In the genomic region with DNA sequence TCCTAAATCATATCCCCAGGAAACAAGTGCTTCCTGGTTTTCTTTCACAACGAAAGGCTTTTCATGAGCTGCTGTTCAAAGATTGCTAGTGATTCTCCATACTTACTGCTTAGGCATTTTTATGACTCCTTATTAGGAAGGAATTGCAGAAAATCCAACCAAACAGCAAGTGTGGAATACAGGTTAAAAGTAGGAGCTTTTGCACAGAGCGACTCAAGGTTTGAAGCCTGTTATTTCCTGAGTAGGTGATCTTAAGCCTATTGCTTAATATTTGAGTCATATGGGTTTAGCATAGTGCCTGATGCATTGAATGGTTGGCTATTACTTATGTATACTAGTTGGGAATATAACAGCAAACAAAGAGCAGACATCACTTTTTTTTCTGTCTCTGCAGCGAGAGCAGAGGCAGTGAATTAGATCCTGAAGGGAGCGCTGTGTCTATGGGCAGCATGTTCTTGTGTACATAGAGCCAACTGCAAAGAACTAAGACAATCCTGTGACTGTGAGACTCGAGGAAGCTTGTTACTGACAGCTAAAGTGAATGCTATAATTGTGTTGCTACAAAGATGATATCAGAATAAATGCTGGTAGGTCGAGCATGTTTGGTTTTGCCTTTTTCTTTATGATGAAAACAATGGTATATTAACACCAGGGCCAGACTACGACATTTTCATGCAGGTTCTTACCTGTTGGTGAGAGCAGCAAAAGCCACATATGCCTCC, we compare ENCODE assay signal across 10 cellular contexts. TPM values are rescaled to one million over a fixed set of nuclear protein-coding genes. Genes with fewer than 3 reads are reported as not detected.
A peak's percentile ranks its signal among the peaks of the same experiment; 100 is the strongest.
DNase-seq lines count a peak whose midpoint lies in the region; ATAC-seq and TF ChIP-seq lines count a peak whose summit lies in the region.
"Had no signal": no experiment of that assay in that cellular context is flagged by ENCODE, and none has a peak within 500 bp of the region (broad histone marks: within the 10 kb centered on the region; RNA-seq: fewer than 3 reads in every experiment).

No MANE protein-coding gene starts in this region.

- H3K4me2 ChIP-seq in neural cell (ENCODE audit: low read length) = no peak overlapping the region

- H3K27me3 ChIP-seq in neural cell (ENCODE audit: insufficient read depth, low read depth, low read length) = no peaks in the 10 kb centered on the region

- no peaks in the 10 kb centered on the region for H3K9me3 ChIP-seq in neural cell (ENCODE audit: low read length)

- DNase-seq in Calu3 (no peak), NCI-H146 treated with DMSO at 0.1 percent for 48 hours (lab: John Stamatoyannopoulos, UW; ENCODE audit: unreplicated experiment) (peak; percentile 49), dermis microvascular lymphatic vessel endothelial cell (ENCODE audit: low read depth in 2 of 2) (peak; percentile 79 to 93), omental fat pad (ENCODE audit: low spot score) (no peak)
- no peak for DNase-seq in activated effector memory CD4-positive, alpha-beta T cell treated with Interleukin-2 at 50 U/mL for 16 hours
- DNase-seq: NCI-H524 treated with DMSO at 0.1 percent for 48 hours had no signal

- H2AFZ ChIP-seq in neural cell (ENCODE audit: low read depth, low read length) = no peak overlapping the region

- H3K9me3 Mint-ChIP-seq in Calu3 (ENCODE audit: low read depth, unreplicated experiment) = no peaks in the 10 kb centered on the region

- no peaks in the 10 kb centered on the region for H3K79me2 ChIP-seq in neural cell (replicated peaks; ENCODE audit: insufficient read depth, low read length)

- H3K4me3 Mint-ChIP-seq in Calu3 (ENCODE audit: low read depth, unreplicated experiment) = peak overlapping the region; percentile 79

- CTCF ChIA-PET in Calu3 (lab: Charles Lee) = interaction anchor here (0.7 to 2.5 kb wide), 9 partner anchors 11 to 109 kb away, joined by 3 to 9 read pairs (median 5); no protein-coding TSS in a partner anchor

- no peaks in the 10 kb centered on the region for H3F3A ChIP-seq in neural cell (ENCODE audit: insufficient read depth, low read length, poor library complexity, severe bottlenecking)

- H3K4me3 ChIP-seq in neural cell (ENCODE audit: low read length) = no peak overlapping the region

- BruUV-seq in Calu3 (replicated peaks; lab: Mats Ljungman, UMichigan) = no TSS peak

- no peak overlapping the region for H3K9ac ChIP-seq in neural cell (ENCODE audit: low read length)

- H3K27me3 Mint-ChIP-seq in Calu3 (ENCODE audit: unreplicated experiment) = peaks cover 8% of the 10 kb centered on the region

- no peak for ATAC-seq in HG03442 (IDR thresholded peaks at IDR 0.05; ENCODE audit: unreplicated experiment)
- ATAC-seq in omental fat pad (ENCODE audit: low FRiP score) = no peak
- no peak for ATAC-seq in GM21390 (IDR thresholded peaks at IDR 0.05; ENCODE audit: unreplicated experiment)
- ATAC-seq: sciatic nerve had no signal

- peaks cover 76% of the 10 kb centered on the region for H3K4me1 Mint-ChIP-seq in Calu3 (ENCODE audit: low read depth, unreplicated experiment)

- H3K27ac Mint-ChIP-seq in Calu3 (ENCODE audit: unreplicated experiment) = peak overlapping the region; percentile 99

- no peaks in the 10 kb centered on the region for H3K36me3 ChIP-seq in neural cell (ENCODE audit: insufficient read depth, low read length)

- no peak overlapping the region for H3K27ac ChIP-seq in neural cell (ENCODE audit: low read length)

- TF ChIP-seq RAD21 in neural cell (conservative IDR thresholded peaks at IDR 0.05) = no peak

- TF ChIP-seq CTCF in Calu3 (IDR thresholded peaks at IDR 0.05; ENCODE audit: unreplicated experiment) = no peak
- TF ChIP-seq CTCF in neural cell (IDR thresholded peaks at IDR 0.05; ENCODE audit: poor library complexity, severe bottlenecking) = peak; percentile 12
- no peak for TF ChIP-seq CTCF in omental fat pad (IDR thresholded peaks at IDR 0.05)

- no peaks in the 10 kb centered on the region for H4K20me1 ChIP-seq in neural cell (ENCODE audit: insufficient read depth)

- H3K9me2 ChIP-seq in neural cell (ENCODE audit: insufficient read depth, low read length) = no peaks in the 10 kb centered on the region

- no peak for TF ChIP-seq EP300 in neural cell (conservative IDR thresholded peaks at IDR 0.05; ENCODE audit: poor library complexity, severe bottlenecking)

- peaks cover 99% of the 10 kb centered on the region for H3K36me3 Mint-ChIP-seq in Calu3 (ENCODE audit: insufficient read depth, unreplicated experiment)

- intact Hi-C loops in Calu3 (cut with micrococcal nuclease; ENCODE audit: unreplicated experiment) = no loop called here

TF ChIP-seq in neural cell, 6 proteins besides CTCF, POLR2A, EP300 and RAD21:
- TF ChIP-seq TAF1 (IDR thresholded peaks at IDR 0.05; ENCODE audit: low read depth) = no peak
- TF ChIP-seq, protein P1, sequence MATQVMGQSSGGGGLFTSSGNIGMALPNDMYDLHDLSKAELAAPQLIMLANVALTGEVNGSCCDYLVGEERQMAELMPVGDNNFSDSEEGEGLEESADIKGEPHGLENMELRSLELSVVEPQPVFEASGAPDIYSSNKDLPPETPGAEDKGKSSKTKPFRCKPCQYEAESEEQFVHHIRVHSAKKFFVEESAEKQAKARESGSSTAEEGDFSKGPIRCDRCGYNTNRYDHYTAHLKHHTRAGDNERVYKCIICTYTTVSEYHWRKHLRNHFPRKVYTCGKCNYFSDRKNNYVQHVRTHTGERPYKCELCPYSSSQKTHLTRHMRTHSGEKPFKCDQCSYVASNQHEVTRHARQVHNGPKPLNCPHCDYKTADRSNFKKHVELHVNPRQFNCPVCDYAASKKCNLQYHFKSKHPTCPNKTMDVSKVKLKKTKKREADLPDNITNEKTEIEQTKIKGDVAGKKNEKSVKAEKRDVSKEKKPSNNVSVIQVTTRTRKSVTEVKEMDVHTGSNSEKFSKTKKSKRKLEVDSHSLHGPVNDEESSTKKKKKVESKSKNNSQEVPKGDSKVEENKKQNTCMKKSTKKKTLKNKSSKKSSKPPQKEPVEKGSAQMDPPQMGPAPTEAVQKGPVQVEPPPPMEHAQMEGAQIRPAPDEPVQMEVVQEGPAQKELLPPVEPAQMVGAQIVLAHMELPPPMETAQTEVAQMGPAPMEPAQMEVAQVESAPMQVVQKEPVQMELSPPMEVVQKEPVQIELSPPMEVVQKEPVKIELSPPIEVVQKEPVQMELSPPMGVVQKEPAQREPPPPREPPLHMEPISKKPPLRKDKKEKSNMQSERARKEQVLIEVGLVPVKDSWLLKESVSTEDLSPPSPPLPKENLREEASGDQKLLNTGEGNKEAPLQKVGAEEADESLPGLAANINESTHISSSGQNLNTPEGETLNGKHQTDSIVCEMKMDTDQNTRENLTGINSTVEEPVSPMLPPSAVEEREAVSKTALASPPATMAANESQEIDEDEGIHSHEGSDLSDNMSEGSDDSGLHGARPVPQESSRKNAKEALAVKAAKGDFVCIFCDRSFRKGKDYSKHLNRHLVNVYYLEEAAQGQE (IDR thresholded peaks at IDR 0.05; ENCODE audit: borderline replicate concordance) = no peak
- no peak for TF ChIP-seq MXI1 (conservative IDR thresholded peaks at IDR 0.05; ENCODE audit: poor library complexity, severe bottlenecking)
- TF ChIP-seq EZH2 (IDR thresholded peaks at IDR 0.05; ENCODE audit: borderline replicate concordance, insufficient read depth, low read length, poor library complexity, severe bottlenecking) = no peak
- no peak for TF ChIP-seq POLR2AphosphoS5 (IDR thresholded peaks at IDR 0.05)

RNA-seq across cellular contexts. Expression of a gene that starts 6.3 kb away (rescaled TPM):
- 919 and 981 TPM in 2 replicates for total RNA-seq in Calu3 (2022)
- 1,046 and 1,242 TPM in 2 replicates for total RNA-seq in dermis microvascular lymphatic vessel endothelial cell
- polyA plus RNA-seq in neural cell = 0.81 and 2.2 TPM in 2 replicates
- 0.97 and 1.4 TPM in 2 replicates for polyA minus RNA-seq in neural cell
- 1,000 to 10,000 TPM in 1 of 4 donors, 100 to 1,000 TPM in 3; 273 to 1,679 (median 590) TPM for total RNA-seq in omental fat pad

RNA-seq across cellular contexts. Expression of a gene that starts 37.7 kb away (rescaled TPM):
- total RNA-seq in Calu3 (2022) (0.21 TPM in 1 of 2 replicates, not detected in the other), dermis microvascular lymphatic vessel endothelial cell (318 and 366 TPM in 2 replicates), omental fat pad (10 to 100 TPM; 11.3 to 81.5 (median 20.5) TPM)
- 0.42 TPM in 1 of 2 replicates, not detected in the other for polyA plus RNA-seq in neural cell
- not detected in 2 replicates for polyA minus RNA-seq in neural cell

Comparison
In these comparisons a context has a peak if more than half of its experiments do, and no peak if none do; other contexts are left out.
1. DNase-seq: peak in NCI-H146 treated with DMSO at 0.1 percent for 48 hours (single experiment) and dermis microvascular lymphatic vessel endothelial cell (2 of 2); none in Calu3 (single experiment), omental fat pad (single experiment) and activated effector memory CD4-positive, alpha-beta T cell treated with Interleukin-2 at 50 U/mL for 16 hours (single experiment).
2. RNA of a gene that starts 37.7 kb away (total RNA-seq): 318 to 366 TPM in dermis microvascular lymphatic vessel endothelial cell and 11.3 to 81.5 TPM in omental fat pad; 0.21 TPM in Calu3; every median in the first group is over 10 times any median in the second.